Comparison of ENCODE assay signal across 20 cellular contexts in genomic region chr11:47099213-47099917, GRCh38.
DNase-seq lines count a peak whose midpoint lies in the region; ATAC-seq, FAIRE-seq and TF ChIP-seq lines count a peak whose summit lies in the region.
"Had no signal": no experiment of that assay in that cellular context is flagged by ENCODE, and none has a peak within 500 bp of the region (broad histone marks: within the 10 kb centered on the region; RNA-seq: fewer than 3 reads in every experiment).

No MANE protein-coding gene starts in this region.

- no peaks in the 10 kb centered on the region for H3K36me3 ChIP-seq in body of pancreas (replicated peaks in 1 of 2; ENCODE audit: insufficient read depth in 1 of 2, low read depth in 2 of 2)
- H3K36me3 ChIP-seq: lower lobe of right lung, ovary had no signal

- H3K9me3 ChIP-seq in body of pancreas = no peaks in the 10 kb centered on the region
- H3K9me3 ChIP-seq: lower lobe of right lung, ovary had no signal

- H3K4me3 Mint-ChIP-seq in mesothelial cell of epicardium = no peak overlapping the region
- no peak overlapping the region for H3K4me3 Mint-ChIP-seq in activated T-cell treated with anti-CD3 and anti-CD28 coated beads, Interleukin-2, amount 50 U/mL, for 72 hours
- H3K4me3 Mint-ChIP-seq: activated T-helper 1 cell treated with anti-CD3 and anti-CD28 coated beads, Interleukin-12 subunit alpha, Interleukin-12 subunit beta, Interleukin-2, Interleukin-4 antibody, amounts not matched to agents 30 ng/mL and 10 ng/mL and 1 ng/mL, durations not matched to agents 14 hours and 24 hours and 36 hours; stimulated activated memory B cell treated with anti-CD40 and anti-IgM and Interleukin-4, amounts not matched to agents 10 μg/mL and 1 μg/mL and 100 μg/mL, for 72 hours had no signal

- WGBS in body of pancreas, 2 donors = 24 to 33% methylated on average over 3 of the region's 3 CpGs

- H3K4me3 ChIP-seq in body of pancreas = no peak overlapping the region
- H3K4me3 ChIP-seq: lower lobe of right lung, ovary had no signal

- no peaks in the 10 kb centered on the region for H3K27me3 ChIP-seq in body of pancreas
- H3K27me3 ChIP-seq: ovary had no signal

- peak overlapping the region; percentile 23 for H3K27ac Mint-ChIP-seq in mesothelial cell of epicardium
- no peak overlapping the region for H3K27ac Mint-ChIP-seq in activated T-cell treated with anti-CD3 and anti-CD28 coated beads, Interleukin-2, amount 50 U/mL, for 72 hours
- H3K27ac Mint-ChIP-seq: activated T-helper 1 cell treated with anti-CD3 and anti-CD28 coated beads, Interleukin-12 subunit alpha, Interleukin-12 subunit beta, Interleukin-2, Interleukin-4 antibody, amounts not matched to agents 30 ng/mL and 10 ng/mL and 1 ng/mL, durations not matched to agents 14 hours and 24 hours and 36 hours; stimulated activated memory B cell treated with anti-CD40 and anti-IgM and Interleukin-4, amounts not matched to agents 10 μg/mL and 1 μg/mL and 100 μg/mL, for 72 hours had no signal

- intact Hi-C loops in body of pancreas (cut with DNase I) = no loop called here

- peak; percentile 38 for DNase-seq in DMS79 treated with DMSO at 0.1 percent for 48 hours (lab: John Stamatoyannopoulos, UW)
- DNase-seq in NCI-H2029 (lab: John Stamatoyannopoulos, UW) = peak; percentile 50
- peak in 1 of 4 donors; percentile 6 for DNase-seq in body of pancreas
- no peak for DNase-seq in mesothelial cell of epicardium (ENCODE audit: low spot score in 2 of 2, unreplicated experiment in 2 of 2)
- no peak for DNase-seq in GM12891 (ENCODE audit: insufficient read length, low spot score)
- no peak for DNase-seq in activated T-cell treated with anti-CD3 and anti-CD28 coated beads, Interleukin-2, amount 50 U/mL, for 72 hours
- DNase-seq in frontal cortex (ENCODE audit: low spot score in 2 of 2) = no peak
- DNase-seq: activated CD4-positive, alpha-beta T cell treated with anti-CD3 and anti-CD28 coated beads for 48 hours; GDM1; lower lobe of right lung; NCI-H1417 treated with DMSO at 0.1 percent for 48 hours; ovary; stimulated activated CD4-positive, alpha-beta T cell treated with anti-CD3 and anti-CD28 coated beads, Interleukin-2, amount 100 ng/mL, for 24 hours; T-helper 1 cell had no signal

- H3K4me1 ChIP-seq in body of pancreas = peaks cover 18% of the 10 kb centered on the region

- peak overlapping the region in 3 of 4 donors; percentile 16 to 57 (median 52) for H3K27ac ChIP-seq in body of pancreas
- H3K27ac ChIP-seq: lower lobe of right lung, ovary had no signal

- TF ChIP-seq POLR2A in body of pancreas (IDR thresholded peaks at IDR 0.05) = no peak
- TF ChIP-seq POLR2A in GM12891 (IDR thresholded peaks at IDR 0.05; ENCODE audit: low read depth, low read length) = no peak

- peaks cover 3% of the 10 kb centered on the region for H3K27me3 Mint-ChIP-seq in mesothelial cell of epicardium (ENCODE audit: low read depth)
- no peaks in the 10 kb centered on the region for H3K27me3 Mint-ChIP-seq in activated T-cell treated with anti-CD3 and anti-CD28 coated beads, Interleukin-2, amount 50 U/mL, for 72 hours (ENCODE audit: low read depth)
- H3K27me3 Mint-ChIP-seq: stimulated activated memory B cell treated with anti-CD40 and anti-IgM and Interleukin-4, amounts not matched to agents 10 μg/mL and 1 μg/mL and 100 μg/mL, for 72 hours had no signal

- peaks cover 24% of the 10 kb centered on the region for H3K4me1 Mint-ChIP-seq in mesothelial cell of epicardium
- H3K4me1 Mint-ChIP-seq in activated T-cell treated with anti-CD3 and anti-CD28 coated beads, Interleukin-2, amount 50 U/mL, for 72 hours (ENCODE audit: low read depth) = peaks cover 10% of the 10 kb centered on the region
- H3K4me1 Mint-ChIP-seq: stimulated activated memory B cell treated with anti-CD40 and anti-IgM and Interleukin-4, amounts not matched to agents 10 μg/mL and 1 μg/mL and 100 μg/mL, for 72 hours had no signal

- H3K9me3 Mint-ChIP-seq in mesothelial cell of epicardium = peaks cover 13% of the 10 kb centered on the region
- H3K9me3 Mint-ChIP-seq in activated T-cell treated with anti-CD3 and anti-CD28 coated beads, Interleukin-2, amount 50 U/mL, for 72 hours = no peaks in the 10 kb centered on the region
- H3K9me3 Mint-ChIP-seq: activated T-helper 1 cell treated with anti-CD3 and anti-CD28 coated beads, Interleukin-12 subunit alpha, Interleukin-12 subunit beta, Interleukin-2, Interleukin-4 antibody, amounts not matched to agents 30 ng/mL and 10 ng/mL and 1 ng/mL, durations not matched to agents 14 hours and 24 hours and 36 hours; stimulated activated memory B cell treated with anti-CD40 and anti-IgM and Interleukin-4, amounts not matched to agents 10 μg/mL and 1 μg/mL and 100 μg/mL, for 72 hours had no signal

- ATAC-seq in body of pancreas (peak; percentile 86), GM21390 (IDR thresholded peaks at IDR 0.05; ENCODE audit: unreplicated experiment) (no peak)
- no peak for ATAC-seq in activated T-cell treated with anti-CD3 and anti-CD28 coated beads, Interleukin-2, amount 50 U/mL, for 72 hours (replicated peaks in 1 of 2)
- ATAC-seq: HCT116; stimulated activated memory B cell treated with anti-CD40 and anti-IgM and Interleukin-4, amounts not matched to agents 10 μg/mL and 1 μg/mL and 100 μg/mL, for 72 hours had no signal

- FAIRE-seq in GM12891 (lab: Jason Lieb, UNC) (no peak), frontal cortex (lab: Jason Lieb, UNC) (no peak)
- FAIRE-seq: endometrium, GM18507 had no signal

- TF ChIP-seq CTCF in body of pancreas (IDR thresholded peaks at IDR 0.05) (no peak), mesothelial cell of epicardium (IDR thresholded peaks at IDR 0.05; ENCODE audit: unreplicated experiment) (no peak)

- H3K36me3 Mint-ChIP-seq in mesothelial cell of epicardium = peaks cover 4% of the 10 kb centered on the region
- no peaks in the 10 kb centered on the region for H3K36me3 Mint-ChIP-seq in activated T-cell treated with anti-CD3 and anti-CD28 coated beads, Interleukin-2, amount 50 U/mL, for 72 hours (ENCODE audit: insufficient read depth in 2 of 2)

TF ChIP-seq in GM12891, 5 proteins besides CTCF, POLR2A, EP300 and RAD21:
- TF ChIP-seq PAX5 (IDR thresholded peaks at IDR 0.05; ENCODE audit: insufficient read depth, low read length, severe bottlenecking) = no peak

Comparison
In these comparisons a context has a peak if more than half of its experiments do, and no peak if none do; other contexts are left out.
1. DNase-seq: peak in DMS79 treated with DMSO at 0.1 percent for 48 hours (single experiment) and NCI-H2029 (single experiment); none in mesothelial cell of epicardium (0 of 2), GM12891 (single experiment), activated T-cell treated with anti-CD3 and anti-CD28 coated beads, Interleukin-2, amount 50 U/mL, for 72 hours (0 of 2) and frontal cortex (0 of 2).